Comparison of ENCODE assay signal across 1 cellular context in the genomic region with DNA sequence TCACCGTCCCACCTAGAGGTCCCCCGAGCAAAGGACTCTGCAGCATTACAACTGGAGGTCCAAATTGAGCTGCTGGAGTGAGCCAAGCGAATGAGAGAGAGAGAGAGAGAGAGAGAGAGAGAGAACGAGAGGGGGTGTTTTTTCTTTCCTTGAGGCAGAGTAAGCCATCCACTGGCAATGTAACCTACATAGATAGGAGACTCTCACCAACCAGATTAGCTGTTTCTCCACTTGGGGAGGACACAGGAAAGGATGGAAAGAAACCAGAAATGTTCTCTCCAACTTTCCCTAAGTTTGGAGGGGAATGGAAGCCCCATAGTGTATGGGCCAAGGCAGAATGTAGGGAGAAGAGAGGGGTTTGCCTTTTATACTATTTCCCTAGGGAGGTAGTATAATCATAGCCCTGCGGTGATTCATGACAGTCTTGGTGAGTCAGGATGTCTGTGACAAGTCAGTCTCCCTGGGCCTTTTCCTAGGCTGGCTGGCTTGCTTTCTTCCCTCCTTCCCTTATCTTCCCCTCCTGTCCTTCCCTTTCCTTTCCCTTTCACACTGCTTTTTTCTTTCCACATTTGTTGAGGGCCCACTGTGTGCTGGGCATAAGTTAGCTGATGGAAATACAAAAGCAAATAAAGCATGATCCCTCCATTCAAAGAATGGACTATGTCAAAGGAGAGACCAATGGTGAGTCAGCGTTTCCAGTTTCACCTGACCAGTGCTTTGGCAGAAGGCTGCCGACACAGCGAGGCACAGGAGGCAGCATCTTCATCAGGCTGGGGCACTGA.
A peak's percentile ranks its signal among the peaks of the same experiment; 100 is the strongest.
TF ChIP-seq lines count a peak whose summit lies in the region.

No MANE protein-coding gene starts in this region.

TF ChIP-seq in endothelial cell of umbilical vein, 7 proteins besides CTCF, POLR2A, EP300 and RAD21:
- TF ChIP-seq MYC (IDR thresholded peaks at IDR 0.05; ENCODE audit: low read depth, low read length) (no peak), FOS (IDR thresholded peaks at IDR 0.05; ENCODE audit: borderline replicate concordance, insufficient read depth, low read length) (peak; percentile 90), GATA2 (IDR thresholded peaks at IDR 0.05; ENCODE audit: insufficient read depth, insufficient read length, low read depth, low read length) (peak; percentile 51), EZH2 (IDR thresholded peaks at IDR 0.05; ENCODE audit: borderline replicate concordance, low read depth, low read length, severe bottlenecking) (no peak), POLR2AphosphoS5 (IDR thresholded peaks at IDR 0.05; ENCODE audit: insufficient read depth, low read depth, low read length) (no peak), JUN (IDR thresholded peaks at IDR 0.05; ENCODE audit: borderline replicate concordance, insufficient read depth, insufficient read length, low read depth) (peak; percentile 39)
- TF ChIP-seq, protein P1, sequence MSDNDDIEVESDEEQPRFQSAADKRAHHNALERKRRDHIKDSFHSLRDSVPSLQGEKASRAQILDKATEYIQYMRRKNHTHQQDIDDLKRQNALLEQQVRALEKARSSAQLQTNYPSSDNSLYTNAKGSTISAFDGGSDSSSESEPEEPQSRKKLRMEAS (IDR thresholded peaks at IDR 0.05; ENCODE audit: insufficient read depth, insufficient read length), result no peak
